Comparison of ENCODE assay signal across 1 cellular context in the genomic region with DNA sequence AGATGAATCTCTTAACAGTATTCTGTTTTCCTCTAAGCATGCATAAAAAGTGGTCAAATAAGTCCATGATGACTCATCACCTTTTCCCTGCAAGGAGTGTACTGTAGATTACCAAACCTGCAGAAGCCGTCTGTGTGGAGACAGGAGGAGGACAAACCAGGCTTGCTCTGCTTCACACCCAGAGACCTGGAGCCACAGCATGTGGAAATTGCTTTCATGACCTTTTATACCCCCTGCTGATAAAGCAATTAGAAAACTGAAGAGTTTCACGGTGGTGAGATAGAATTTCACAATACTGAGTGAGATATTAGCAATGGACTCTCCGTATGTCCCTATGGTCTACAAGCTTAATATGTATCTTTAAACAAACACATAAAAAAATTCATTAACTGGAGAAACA.
TF ChIP-seq lines count a peak whose summit lies in the region.

No MANE protein-coding gene starts in this region.

TF ChIP-seq in GM23338, 12 proteins besides CTCF, POLR2A, EP300 and RAD21 (continued from another document):
- TF ChIP-seq, protein P1, sequence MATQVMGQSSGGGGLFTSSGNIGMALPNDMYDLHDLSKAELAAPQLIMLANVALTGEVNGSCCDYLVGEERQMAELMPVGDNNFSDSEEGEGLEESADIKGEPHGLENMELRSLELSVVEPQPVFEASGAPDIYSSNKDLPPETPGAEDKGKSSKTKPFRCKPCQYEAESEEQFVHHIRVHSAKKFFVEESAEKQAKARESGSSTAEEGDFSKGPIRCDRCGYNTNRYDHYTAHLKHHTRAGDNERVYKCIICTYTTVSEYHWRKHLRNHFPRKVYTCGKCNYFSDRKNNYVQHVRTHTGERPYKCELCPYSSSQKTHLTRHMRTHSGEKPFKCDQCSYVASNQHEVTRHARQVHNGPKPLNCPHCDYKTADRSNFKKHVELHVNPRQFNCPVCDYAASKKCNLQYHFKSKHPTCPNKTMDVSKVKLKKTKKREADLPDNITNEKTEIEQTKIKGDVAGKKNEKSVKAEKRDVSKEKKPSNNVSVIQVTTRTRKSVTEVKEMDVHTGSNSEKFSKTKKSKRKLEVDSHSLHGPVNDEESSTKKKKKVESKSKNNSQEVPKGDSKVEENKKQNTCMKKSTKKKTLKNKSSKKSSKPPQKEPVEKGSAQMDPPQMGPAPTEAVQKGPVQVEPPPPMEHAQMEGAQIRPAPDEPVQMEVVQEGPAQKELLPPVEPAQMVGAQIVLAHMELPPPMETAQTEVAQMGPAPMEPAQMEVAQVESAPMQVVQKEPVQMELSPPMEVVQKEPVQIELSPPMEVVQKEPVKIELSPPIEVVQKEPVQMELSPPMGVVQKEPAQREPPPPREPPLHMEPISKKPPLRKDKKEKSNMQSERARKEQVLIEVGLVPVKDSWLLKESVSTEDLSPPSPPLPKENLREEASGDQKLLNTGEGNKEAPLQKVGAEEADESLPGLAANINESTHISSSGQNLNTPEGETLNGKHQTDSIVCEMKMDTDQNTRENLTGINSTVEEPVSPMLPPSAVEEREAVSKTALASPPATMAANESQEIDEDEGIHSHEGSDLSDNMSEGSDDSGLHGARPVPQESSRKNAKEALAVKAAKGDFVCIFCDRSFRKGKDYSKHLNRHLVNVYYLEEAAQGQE (IDR thresholded peaks at IDR 0.05; ENCODE audit: unreplicated experiment), result no peak
- TF ChIP-seq, protein P2, sequence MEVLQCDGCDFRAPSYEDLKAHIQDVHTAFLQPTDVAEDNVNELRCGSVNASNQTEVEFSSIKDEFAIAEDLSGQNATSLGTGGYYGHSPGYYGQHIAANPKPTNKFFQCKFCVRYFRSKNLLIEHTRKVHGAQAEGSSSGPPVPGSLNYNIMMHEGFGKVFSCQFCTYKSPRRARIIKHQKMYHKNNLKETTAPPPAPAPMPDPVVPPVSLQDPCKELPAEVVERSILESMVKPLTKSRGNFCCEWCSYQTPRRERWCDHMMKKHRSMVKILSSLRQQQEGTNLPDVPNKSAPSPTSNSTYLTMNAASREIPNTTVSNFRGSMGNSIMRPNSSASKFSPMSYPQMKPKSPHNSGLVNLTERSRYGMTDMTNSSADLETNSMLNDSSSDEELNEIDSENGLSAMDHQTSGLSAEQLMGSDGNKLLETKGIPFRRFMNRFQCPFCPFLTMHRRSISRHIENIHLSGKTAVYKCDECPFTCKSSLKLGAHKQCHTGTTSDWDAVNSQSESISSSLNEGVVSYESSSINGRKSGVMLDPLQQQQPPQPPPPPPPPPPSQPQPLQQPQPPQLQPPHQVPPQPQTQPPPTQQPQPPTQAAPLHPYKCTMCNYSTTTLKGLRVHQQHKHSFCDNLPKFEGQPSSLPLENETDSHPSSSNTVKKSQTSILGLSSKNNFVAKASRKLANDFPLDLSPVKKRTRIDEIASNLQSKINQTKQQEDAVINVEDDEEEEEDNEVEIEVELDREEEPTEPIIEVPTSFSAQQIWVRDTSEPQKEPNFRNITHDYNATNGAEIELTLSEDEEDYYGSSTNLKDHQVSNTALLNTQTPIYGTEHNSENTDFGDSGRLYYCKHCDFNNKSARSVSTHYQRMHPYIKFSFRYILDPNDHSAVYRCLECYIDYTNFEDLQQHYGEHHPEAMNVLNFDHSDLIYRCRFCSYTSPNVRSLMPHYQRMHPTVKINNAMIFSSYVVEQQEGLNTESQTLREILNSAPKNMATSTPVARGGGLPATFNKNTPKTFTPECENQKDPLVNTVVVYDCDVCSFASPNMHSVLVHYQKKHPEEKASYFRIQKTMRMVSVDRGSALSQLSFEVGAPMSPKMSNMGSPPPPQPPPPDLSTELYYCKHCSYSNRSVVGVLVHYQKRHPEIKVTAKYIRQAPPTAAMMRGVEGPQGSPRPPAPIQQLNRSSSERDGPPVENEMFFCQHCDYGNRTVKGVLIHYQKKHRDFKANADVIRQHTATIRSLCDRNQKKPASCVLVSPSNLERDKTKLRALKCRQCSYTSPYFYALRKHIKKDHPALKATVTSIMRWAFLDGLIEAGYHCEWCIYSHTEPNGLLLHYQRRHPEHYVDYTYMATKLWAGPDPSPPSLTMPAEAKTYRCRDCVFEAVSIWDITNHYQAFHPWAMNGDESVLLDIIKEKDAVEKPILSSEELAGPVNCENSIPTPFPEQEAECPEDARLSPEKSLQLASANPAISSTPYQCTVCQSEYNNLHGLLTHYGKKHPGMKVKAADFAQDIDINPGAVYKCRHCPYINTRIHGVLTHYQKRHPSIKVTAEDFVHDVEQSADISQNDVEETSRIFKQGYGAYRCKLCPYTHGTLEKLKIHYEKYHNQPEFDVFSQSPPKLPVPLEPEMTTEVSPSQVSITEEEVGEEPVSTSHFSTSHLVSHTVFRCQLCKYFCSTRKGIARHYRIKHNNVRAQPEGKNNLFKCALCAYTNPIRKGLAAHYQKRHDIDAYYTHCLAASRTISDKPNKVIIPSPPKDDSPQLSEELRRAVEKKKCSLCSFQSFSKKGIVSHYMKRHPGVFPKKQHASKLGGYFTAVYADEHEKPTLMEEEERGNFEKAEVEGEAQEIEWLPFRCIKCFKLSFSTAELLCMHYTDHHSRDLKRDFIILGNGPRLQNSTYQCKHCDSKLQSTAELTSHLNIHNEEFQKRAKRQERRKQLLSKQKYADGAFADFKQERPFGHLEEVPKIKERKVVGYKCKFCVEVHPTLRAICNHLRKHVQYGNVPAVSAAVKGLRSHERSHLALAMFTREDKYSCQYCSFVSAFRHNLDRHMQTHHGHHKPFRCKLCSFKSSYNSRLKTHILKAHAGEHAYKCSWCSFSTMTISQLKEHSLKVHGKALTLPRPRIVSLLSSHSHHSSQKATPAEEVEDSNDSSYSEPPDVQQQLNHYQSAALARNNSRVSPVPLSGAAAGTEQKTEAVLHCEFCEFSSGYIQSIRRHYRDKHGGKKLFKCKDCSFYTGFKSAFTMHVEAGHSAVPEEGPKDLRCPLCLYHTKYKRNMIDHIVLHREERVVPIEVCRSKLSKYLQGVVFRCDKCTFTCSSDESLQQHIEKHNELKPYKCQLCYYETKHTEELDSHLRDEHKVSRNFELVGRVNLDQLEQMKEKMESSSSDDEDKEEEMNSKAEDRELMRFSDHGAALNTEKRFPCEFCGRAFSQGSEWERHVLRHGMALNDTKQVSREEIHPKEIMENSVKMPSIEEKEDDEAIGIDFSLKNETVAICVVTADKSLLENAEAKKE (CRISPR knock-in tag; IDR thresholded peaks at IDR 0.05), result no peak
- TF ChIP-seq POLR2AphosphoS5 (IDR thresholded peaks at IDR 0.05; ENCODE audit: low read depth), result no peak
TF ChIP-seq in GM23338: peak in this region for 0.
